ENCODE assay signal across 8 cellular contexts in the genomic region with DNA sequence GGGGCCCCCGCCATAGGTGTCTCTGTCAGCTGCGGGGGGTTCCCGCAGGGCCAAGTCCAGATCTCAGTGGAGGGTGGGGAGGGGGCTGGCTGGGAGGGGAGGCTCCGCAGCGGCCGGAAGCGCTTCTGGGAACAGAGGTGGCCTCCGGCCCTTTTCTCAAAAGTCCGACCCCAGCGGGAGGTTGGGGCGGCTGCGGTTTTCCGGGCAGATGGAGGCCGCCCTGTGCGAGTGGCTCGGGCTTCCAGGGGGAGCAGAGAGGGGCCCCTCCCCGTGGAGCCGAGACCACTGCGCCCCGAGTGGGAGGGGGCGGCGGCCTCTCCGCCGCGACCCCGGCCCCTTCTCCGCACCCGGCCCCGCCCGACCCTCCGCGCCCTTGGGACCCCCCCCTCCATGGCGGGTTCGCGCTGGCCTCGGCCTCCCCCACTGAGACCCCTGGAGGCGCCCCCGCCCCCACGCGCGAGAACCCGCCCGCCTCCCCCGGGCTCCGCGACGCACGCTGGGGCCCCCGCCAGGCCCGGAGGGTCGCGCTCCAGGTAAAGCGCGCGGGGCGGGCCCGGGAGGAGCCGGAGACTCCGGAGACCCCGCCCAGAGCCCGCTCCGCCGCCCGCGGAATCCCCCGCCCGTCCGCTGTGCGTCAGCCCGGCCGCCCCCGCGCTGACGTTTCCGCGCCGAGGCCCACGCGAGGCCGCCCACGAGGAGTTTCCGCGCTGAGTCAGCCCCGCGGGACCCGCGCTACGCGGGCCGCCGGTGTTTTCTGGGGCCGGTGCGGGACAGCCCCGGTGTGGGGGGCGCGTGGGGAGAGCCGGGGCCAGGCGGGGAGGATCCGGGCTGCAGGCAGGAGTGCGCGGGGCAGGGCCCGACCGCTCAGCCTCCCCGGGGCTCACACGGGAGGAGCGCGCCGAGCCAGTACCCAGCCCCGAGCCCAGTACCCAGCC. TPM values are rescaled to one million over a fixed set of nuclear protein-coding genes. Genes with fewer than 3 reads are reported as not detected.
A peak's percentile ranks its signal among the peaks of the same experiment; 100 is the strongest.
DNase-seq lines count a peak whose midpoint lies in the region; ATAC-seq, FAIRE-seq and TF ChIP-seq lines count a peak whose summit lies in the region.

No MANE protein-coding gene starts in this region.

- H2BK5ac ChIP-seq in mesenchymal stem cell (ENCODE audit: low read depth, low read length, poor library complexity, severe bottlenecking) = no peak overlapping the region

- WGBS in mesenchymal stem cell = 16% methylated on average over 8 of the region's 109 CpGs

- no peak overlapping the region for H3K23ac ChIP-seq in mesenchymal stem cell (ENCODE audit: low read length in 2 of 2)

- peak overlapping the region; percentile 26 for H3K4me3 ChIP-seq in choroid plexus epithelial cell (ENCODE audit: low read depth, low read length)
- H3K4me3 ChIP-seq in mesenchymal stem cell (ENCODE audit: insufficient read depth in 1 of 2, low read depth in 1 of 2, low read length in 2 of 2) = peak overlapping the region in 1 of 2 experiments; percentile 49

- peak overlapping the region; percentile 89 for H2BK15ac ChIP-seq in mesenchymal stem cell (ENCODE audit: low read depth, poor library complexity, severe bottlenecking)

- H3K27ac ChIP-seq in mesenchymal stem cell (ENCODE audit: low read length, poor library complexity, severe bottlenecking) = no peak overlapping the region

- H3K18ac ChIP-seq in mesenchymal stem cell (ENCODE audit: low read depth in 1 of 2, low read length in 2 of 2) = peak overlapping the region; percentile 28 to 76

- no peak overlapping the region for H3K4ac ChIP-seq in mesenchymal stem cell (ENCODE audit: low read depth in 1 of 2, low read length in 2 of 2)

- H2AFZ ChIP-seq in mesenchymal stem cell (ENCODE audit: low read depth, low read length) = peak overlapping the region; percentile 56

- peak overlapping the region; percentile 62 for H4K8ac ChIP-seq in mesenchymal stem cell (ENCODE audit: low read length)

- no peak overlapping the region for H4K91ac ChIP-seq in mesenchymal stem cell (ENCODE audit: low read length)

- peaks cover 0 to 56% of the 10 kb centered on the region in 2 experiments for H3K27me3 ChIP-seq in mesenchymal stem cell (ENCODE audit: control insufficient read depth in 1 of 2, insufficient read depth in 1 of 2, low read length in 2 of 2)

- H3K4me2 ChIP-seq in mesenchymal stem cell (ENCODE audit: low read length, poor library complexity, severe bottlenecking) = peak overlapping the region; percentile 93

- no peak for TF ChIP-seq CTCF in choroid plexus epithelial cell (conservative IDR thresholded peaks at IDR 0.05; ENCODE audit: low read depth, low read length)

- ATAC-seq in GM18870 (IDR thresholded peaks at IDR 0.05; ENCODE audit: unreplicated experiment) = no peak

- peak overlapping the region; percentile 38 for H2BK120ac ChIP-seq in mesenchymal stem cell (ENCODE audit: low read depth, low read length)

- H3K4me1 ChIP-seq in mesenchymal stem cell (ENCODE audit: control insufficient read depth, insufficient read depth, low read depth, low read length) = peaks cover 56% of the 10 kb centered on the region

- no peak overlapping the region for H2AK5ac ChIP-seq in mesenchymal stem cell (ENCODE audit: low read length, severe bottlenecking)

- no peak overlapping the region for H3K9ac ChIP-seq in mesenchymal stem cell (ENCODE audit: low read length)

- peak; percentile 57 for FAIRE-seq in HTR-8/SVneo (lab: Jason Lieb, UNC)

- no peaks in the 10 kb centered on the region for H3K9me3 ChIP-seq in mesenchymal stem cell (ENCODE audit: control insufficient read depth, low read length)

- no peaks in the 10 kb centered on the region for H3K79me1 ChIP-seq in mesenchymal stem cell (replicated peaks; ENCODE audit: low read length, poor library complexity, severe bottlenecking)

- H3K14ac ChIP-seq in mesenchymal stem cell (ENCODE audit: low read length in 2 of 2) = no peak overlapping the region

- no peaks in the 10 kb centered on the region for H3K36me3 ChIP-seq in mesenchymal stem cell (ENCODE audit: control insufficient read depth in 1 of 2, insufficient read depth in 2 of 2, low read depth in 1 of 2, low read length in 2 of 2)

- no peak overlapping the region for H2BK12ac ChIP-seq in mesenchymal stem cell (ENCODE audit: low read length in 2 of 2)

- DNase-seq in EL (peak; percentile 43), HTR-8/SVneo (ENCODE audit: insufficient read length, low spot score) (peak; percentile 45), choroid plexus epithelial cell (ENCODE audit: low read depth) (peak; percentile 65), mesenchymal stem cell (peak; percentile 51), DMS114 treated with DMSO at 0.1 percent for 48 hours (lab: John Stamatoyannopoulos, UW; ENCODE audit: unreplicated experiment) (no peak)
- DNase-seq in activated CD4-positive, alpha-beta T cell treated with anti-CD3 and anti-CD28 coated beads for 24 hours (ENCODE audit: low read depth in 2 of 2) = peak; percentile 84 to 86
- DNase-seq in stimulated activated CD8-positive, alpha-beta memory T cell treated with anti-CD3 and anti-CD28 coated beads, Interleukin-4, amount 100 ng/mL, for 4 hours (ENCODE audit: low read depth in 2 of 2, low spot score in 1 of 2) = peak; percentile 84 to 87

RNA-seq across cellular contexts. Expression of a gene that starts 5.2 kb away (rescaled TPM):
- polyA plus RNA-seq in mesenchymal stem cell (2013, experiment 1 of 2) = not detected
- not detected for polyA plus RNA-seq in mesenchymal stem cell (2013, experiment 2 of 2)

RNA-seq across cellular contexts. Expression of a gene that starts 12.8 kb away (rescaled TPM):
- 0.04 TPM for polyA plus RNA-seq in mesenchymal stem cell (2013, experiment 1 of 2)
- 0.05 TPM for polyA plus RNA-seq in mesenchymal stem cell (2013, experiment 2 of 2)

RNA-seq across cellular contexts. Expression of a gene that starts 27.5 kb away (rescaled TPM):
- polyA plus RNA-seq in mesenchymal stem cell (2013, experiment 1 of 2) = not detected
- not detected for polyA plus RNA-seq in mesenchymal stem cell (2013, experiment 2 of 2)

RNA-seq across cellular contexts. Expression of a gene that starts 30.7 kb away (rescaled TPM):
- polyA plus RNA-seq in mesenchymal stem cell (2013, experiment 1 of 2) = 239 TPM
- polyA plus RNA-seq in mesenchymal stem cell (2013, experiment 2 of 2) = 241 TPM

RNA-seq across cellular contexts. Expression of a gene that starts 30.9 kb away (rescaled TPM):
- polyA plus RNA-seq in mesenchymal stem cell (2013, experiment 1 of 2) = 24.3 TPM
- polyA plus RNA-seq in mesenchymal stem cell (2013, experiment 2 of 2) = 24.2 TPM
